1 cellular context compared by ENCODE assay signal in genomic region chr14:23469127-23469905, GRCh38.
A peak's percentile ranks its signal among the peaks of the same experiment; 100 is the strongest.
TF ChIP-seq lines count a peak whose summit lies in the region.

Gene NGDN, plus strand, starts transcription at chr14:23469703. Its CDS starts 13 bp downstream, at chr14:23469716.

TF ChIP-seq in HepG2, 621 proteins besides CTCF, POLR2A, EP300 and RAD21 (continued from another document and continues in another):
- TF ChIP-seq DZIP1 (CRISPR knock-in tag; IDR thresholded peaks at IDR 0.05): no peak
- TF ChIP-seq BCLAF1 (IDR thresholded peaks at IDR 0.05): no peak
- TF ChIP-seq HDAC2 (CRISPR knock-in tag; IDR thresholded peaks at IDR 0.05): peak; percentile 99
- 0 out of 2 replicates have a peak, but pooled peaks have one; percentile 92 for TF ChIP-seq GPN1 (CRISPR knock-in tag; IDR thresholded peaks at IDR 0.05; ENCODE audit: borderline replicate concordance)
- TF ChIP-seq ZNF740 (CRISPR knock-in tag; IDR thresholded peaks at IDR 0.05): peak; percentile 72; the same call in 1 of the 2 replicates
- 0 out of 2 replicates have a peak, but pooled peaks have one; percentile 65 for TF ChIP-seq PBX3 (CRISPR knock-in tag; IDR thresholded peaks at IDR 0.05; ENCODE audit: borderline replicate concordance)
- peak; percentile 100 for TF ChIP-seq SIN3B (IDR thresholded peaks at IDR 0.05; ENCODE audit: low read length)
- peak; percentile 8; the same call in 1 of the 2 replicates for TF ChIP-seq MED1 (CRISPR knock-in tag; IDR thresholded peaks at IDR 0.05)
- peak; percentile 88 for TF ChIP-seq MED13 (CRISPR knock-in tag; IDR thresholded peaks at IDR 0.05)
- peak; percentile 92 for TF ChIP-seq FIP1L1 (IDR thresholded peaks at IDR 0.05; ENCODE audit: borderline replicate concordance, insufficient read depth, low read depth, low read length)
- no peak; the same call in 1 of the 2 replicates for TF ChIP-seq MAF1 (CRISPR knock-in tag; IDR thresholded peaks at IDR 0.05; ENCODE audit: borderline replicate concordance)
- TF ChIP-seq ZSCAN9 (CRISPR knock-in tag; IDR thresholded peaks at IDR 0.05; ENCODE audit: borderline replicate concordance): peak; percentile 96
- peak; percentile 85; the same call in 1 of the 2 replicates for TF ChIP-seq ISX (CRISPR knock-in tag; conservative IDR thresholded peaks at IDR 0.05)
- TF ChIP-seq THYN1 (CRISPR knock-in tag; IDR thresholded peaks at IDR 0.05; ENCODE audit: borderline replicate concordance, low read depth): no peak; the same call in 1 of the 2 replicates
- no peak for TF ChIP-seq ZSCAN20 (CRISPR knock-in tag; IDR thresholded peaks at IDR 0.05; ENCODE audit: borderline replicate concordance)
- TF ChIP-seq SMYD3 (CRISPR knock-in tag; IDR thresholded peaks at IDR 0.05): peak; percentile 88; the same call in 1 of the 2 replicates
- no peak for TF ChIP-seq POLR2AphosphoS2 (IDR thresholded peaks at IDR 0.05; ENCODE audit: low read depth, low read length)
- TF ChIP-seq ZNF446 (CRISPR knock-in tag; IDR thresholded peaks at IDR 0.05): 0 out of 2 replicates have a peak, but pooled peaks have one; percentile 51
- peak; percentile 90 for TF ChIP-seq HMGXB3 (CRISPR knock-in tag; IDR thresholded peaks at IDR 0.05; ENCODE audit: borderline replicate concordance)
- TF ChIP-seq TP53 (CRISPR knock-in tag; conservative IDR thresholded peaks at IDR 0.05): peak; percentile 77
- no peak for TF ChIP-seq ZNF589 (CRISPR knock-in tag; conservative IDR thresholded peaks at IDR 0.05)
- no peak for TF ChIP-seq SYNCRIP (IDR thresholded peaks at IDR 0.05; ENCODE audit: insufficient read depth, low read depth, low read length)
- no peak for TF ChIP-seq GMEB2 (CRISPR knock-in tag; IDR thresholded peaks at IDR 0.05; ENCODE audit: low read depth)
- no peak for TF ChIP-seq ZNF326 (CRISPR knock-in tag; IDR thresholded peaks at IDR 0.05; ENCODE audit: borderline replicate concordance)
- peak; percentile 39; the same call in 1 of the 2 replicates for TF ChIP-seq NCOR1 (IDR thresholded peaks at IDR 0.05; ENCODE audit: borderline replicate concordance, low read length)
- peak; percentile 53; the same call in 1 of the 2 replicates for TF ChIP-seq HNF4G (IDR thresholded peaks at IDR 0.05; ENCODE audit: borderline replicate concordance, low read depth, low read length)
- TF ChIP-seq HNF4G (CRISPR knock-in tag; IDR thresholded peaks at IDR 0.05; ENCODE audit: borderline replicate concordance, low read depth): peak; percentile 69; the same call in 1 of the 2 replicates
- TF ChIP-seq HOXA3 (CRISPR knock-in tag; IDR thresholded peaks at IDR 0.05): peak; percentile 97
- peak; percentile 96 for TF ChIP-seq ZNF644 (CRISPR knock-in tag; IDR thresholded peaks at IDR 0.05; ENCODE audit: low read depth)
- TF ChIP-seq RBAK (CRISPR knock-in tag; IDR thresholded peaks at IDR 0.05): 0 out of 2 replicates have a peak, but pooled peaks have one; percentile 8
- no peak for TF ChIP-seq BHLHE40 (IDR thresholded peaks at IDR 0.05; ENCODE audit: low read length)
- peak; percentile 96 for TF ChIP-seq ZNF747 (CRISPR knock-in tag; IDR thresholded peaks at IDR 0.05; ENCODE audit: borderline replicate concordance)
- TF ChIP-seq FOXO4 (CRISPR knock-in tag; conservative IDR thresholded peaks at IDR 0.05): no peak
- TF ChIP-seq PAXIP1 (CRISPR knock-in tag; conservative IDR thresholded peaks at IDR 0.05): no peak; the same call in 1 of the 2 replicates
- no peak for TF ChIP-seq ZNF460 (CRISPR knock-in tag; IDR thresholded peaks at IDR 0.05; ENCODE audit: borderline replicate concordance)
- peak; percentile 94 for TF ChIP-seq HBP1 (CRISPR knock-in tag; IDR thresholded peaks at IDR 0.05; ENCODE audit: low read depth)
- 0 out of 2 replicates have a peak, but pooled peaks have one; percentile 57 for TF ChIP-seq ZNF790 (CRISPR knock-in tag; IDR thresholded peaks at IDR 0.05; ENCODE audit: borderline replicate concordance)
- TF ChIP-seq ZNF510 (CRISPR knock-in tag; IDR thresholded peaks at IDR 0.05; ENCODE audit: low read depth): peak; percentile 97
- peak; percentile 100 for TF ChIP-seq POGZ (CRISPR knock-in tag; IDR thresholded peaks at IDR 0.05)
- peak; percentile 25; the same call in 1 of the 2 replicates for TF ChIP-seq MTA3 (CRISPR knock-in tag; IDR thresholded peaks at IDR 0.05)
